In the genomic region with DNA sequence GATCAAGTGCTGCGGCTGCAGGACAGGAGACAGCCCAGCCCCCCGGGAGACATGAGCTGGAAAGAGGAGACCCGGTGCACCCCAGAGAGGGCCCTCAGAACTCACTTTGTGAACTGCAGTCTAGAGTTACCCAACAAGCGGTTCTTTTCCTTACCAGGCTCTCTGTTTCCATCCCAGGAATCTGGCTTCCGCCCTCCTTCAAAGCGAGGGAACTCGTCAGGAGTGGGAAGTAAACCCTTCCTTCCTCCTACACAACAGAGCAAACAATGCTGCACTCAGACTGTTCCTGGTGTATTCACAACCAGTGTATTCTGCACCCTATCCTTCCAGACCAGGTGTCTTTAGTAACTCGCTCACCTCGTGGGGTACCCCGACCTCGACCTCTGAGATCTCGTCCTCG, we compare ENCODE assay signal across 21 cellular contexts. TPM values are rescaled to one million over a fixed set of nuclear protein-coding genes. Genes with fewer than 3 reads are reported as not detected.
"Had no signal": no experiment of that assay in that cellular context is flagged by ENCODE, and none has a peak within 500 bp of the region (broad histone marks: within the 10 kb centered on the region; RNA-seq: fewer than 3 reads in every experiment).

No MANE protein-coding gene starts in this region.

- H3K4me1 ChIP-seq: pancreas had no signal

- H3K9me3 Mint-ChIP-seq: dendritic cell treated with granulocyte-macrophage colony-stimulating factor and Interleukin-4, amounts not matched to agents 40 ng/mL and 50 ng/mL, for 4 days; effector memory CD8-positive, alpha-beta T cell; natural killer cell treated with Interleukin-12 subunit alpha and Interleukin-12 subunit beta and Interleukin-15 and Interleukin-18, amount 100 ng/mL, for 72 hours; stimulated activated memory B cell treated with anti-CD40 and anti-IgM and Interleukin-4, amounts not matched to agents 10 μg/mL and 1 μg/mL and 100 μg/mL, for 72 hours; stimulated activated naive CD8-positive, alpha-beta T cell treated with anti-CD3 and anti-CD28 coated beads, Interleukin-15, Interleukin-2, amounts not matched to agents 100 ng/mL and 50 ng/mL, for 24 hours had no signal

- H3K4me3 ChIP-seq: left lung, lung, pancreas, right lobe of liver, tibial artery, upper lobe of left lung, vagina had no signal

- H3K27ac Mint-ChIP-seq: dendritic cell treated with granulocyte-macrophage colony-stimulating factor and Interleukin-4, amounts not matched to agents 40 ng/mL and 50 ng/mL, for 4 days; natural killer cell treated with Interleukin-12 subunit alpha and Interleukin-12 subunit beta and Interleukin-15 and Interleukin-18, amount 100 ng/mL, for 72 hours; progenitor cell of endocrine pancreas; stimulated activated memory B cell treated with anti-CD40 and anti-IgM and Interleukin-4, amounts not matched to agents 10 μg/mL and 1 μg/mL and 100 μg/mL, for 72 hours; stimulated activated naive CD8-positive, alpha-beta T cell treated with anti-CD3 and anti-CD28 coated beads, Interleukin-15, Interleukin-2, amounts not matched to agents 100 ng/mL and 50 ng/mL, for 24 hours had no signal

- H3K27ac ChIP-seq: left lung, pancreas, right lobe of liver, tibial artery, upper lobe of left lung, vagina had no signal

- DNase-seq: effector memory CD8-positive, alpha-beta T cell; erythroblast; foreskin melanocyte; islet precursor cell; left lung; mesenchymal stem cell; midbrain; occipital lobe; right lobe of liver; stimulated activated CD4-positive, alpha-beta T cell treated with anti-CD3 and anti-CD28 coated beads, Interleukin-4, amount 100 ng/mL, for 1 hour; stimulated activated CD8-positive, alpha-beta memory T cell treated with anti-CD3 and anti-CD28 coated beads, Interleukin-4, amount 100 ng/mL, for 48 hours; tibial artery; upper lobe of left lung had no signal

- H3K27me3 Mint-ChIP-seq: dendritic cell treated with granulocyte-macrophage colony-stimulating factor and Interleukin-4, amounts not matched to agents 40 ng/mL and 50 ng/mL, for 4 days; effector memory CD8-positive, alpha-beta T cell; natural killer cell treated with Interleukin-12 subunit alpha and Interleukin-12 subunit beta and Interleukin-15 and Interleukin-18, amount 100 ng/mL, for 72 hours; progenitor cell of endocrine pancreas; stimulated activated memory B cell treated with anti-CD40 and anti-IgM and Interleukin-4, amounts not matched to agents 10 μg/mL and 1 μg/mL and 100 μg/mL, for 72 hours; stimulated activated naive CD8-positive, alpha-beta T cell treated with anti-CD3 and anti-CD28 coated beads, Interleukin-15, Interleukin-2, amounts not matched to agents 100 ng/mL and 50 ng/mL, for 24 hours had no signal

- H3K4me3 Mint-ChIP-seq: dendritic cell treated with granulocyte-macrophage colony-stimulating factor and Interleukin-4, amounts not matched to agents 40 ng/mL and 50 ng/mL, for 4 days; effector memory CD8-positive, alpha-beta T cell; natural killer cell treated with Interleukin-12 subunit alpha and Interleukin-12 subunit beta and Interleukin-15 and Interleukin-18, amount 100 ng/mL, for 72 hours; stimulated activated memory B cell treated with anti-CD40 and anti-IgM and Interleukin-4, amounts not matched to agents 10 μg/mL and 1 μg/mL and 100 μg/mL, for 72 hours; stimulated activated naive CD8-positive, alpha-beta T cell treated with anti-CD3 and anti-CD28 coated beads, Interleukin-15, Interleukin-2, amounts not matched to agents 100 ng/mL and 50 ng/mL, for 24 hours had no signal

- H3K9me3 ChIP-seq: left lung, pancreas, right lobe of liver, tibial artery, upper lobe of left lung, vagina had no signal

- H3K27me3 ChIP-seq: left lung, pancreas, right lobe of liver, tibial artery, upper lobe of left lung, vagina had no signal

RNA-seq across cellular contexts. Expression of a gene that starts 34.0 kb away (rescaled TPM):
- total RNA-seq: natural killer cell treated with Interleukin-12 subunit alpha and Interleukin-12 subunit beta and Interleukin-15 and Interleukin-18, amount 100 ng/mL, for 72 hours had no signal
